Comparison of ENCODE assay signal across 12 cellular contexts in the genomic region with DNA sequence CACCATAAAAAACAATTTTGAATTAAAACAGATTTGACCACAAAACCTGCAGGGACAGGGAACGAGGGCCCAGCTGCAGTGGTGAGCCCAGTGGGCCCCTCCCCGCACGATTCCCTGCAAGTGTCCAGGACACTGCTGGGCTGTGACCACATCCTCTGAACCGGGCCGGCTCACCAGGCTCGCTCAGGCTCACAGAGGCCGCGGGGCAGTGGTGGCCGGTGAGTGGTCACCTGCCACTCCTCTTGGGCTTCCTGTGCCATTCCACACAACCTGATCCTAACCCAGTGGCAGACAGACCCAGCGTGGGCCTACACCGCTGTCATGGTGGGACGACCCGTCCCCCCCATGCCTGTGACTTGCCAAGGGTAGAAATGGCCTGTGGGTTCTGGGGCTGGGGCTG. TPM values are rescaled to one million over a fixed set of nuclear protein-coding genes. Genes with fewer than 3 reads are reported as not detected.
"Had no signal": no experiment of that assay in that cellular context is flagged by ENCODE, and none has a peak within 500 bp of the region (broad histone marks: within the 10 kb centered on the region; RNA-seq: fewer than 3 reads in every experiment).

No MANE protein-coding gene starts in this region.

- H3K9me3 ChIP-seq: sigmoid colon had no signal

- H3K27me3 ChIP-seq: sigmoid colon had no signal

- DNase-seq: activated CD4-positive, alpha-beta T cell treated with anti-CD3 and anti-CD28 coated beads, Interleukin-2, amount 50 U/mL, for 1 hour; activated CD4-positive, CD25-positive, alpha-beta regulatory T cell; activated CD8-positive, alpha-beta memory T cell treated with anti-CD3 and anti-CD28 coated beads for 24 hours; activated naive CD4-positive, alpha-beta T cell; activated naive CD8-positive, alpha-beta T cell treated with anti-CD3 and anti-CD28 coated beads, Interleukin-2, amount 10 ng/mL, durations not matched to agents 7 days and 5 days; dermis blood vessel endothelial cell; erythroblast; nephron progenitor cell; stimulated activated CD4-positive, alpha-beta T cell treated with anti-CD3 and anti-CD28 coated beads, Interleukin-12 subunit alpha, Interleukin-12 subunit beta, amount 100 ng/mL, for 4 hours; stimulated activated CD4-positive, alpha-beta T cell treated with anti-CD3 and anti-CD28 coated beads, Interleukin-2, amount 100 ng/mL, for 24 hours had no signal

RNA-seq across cellular contexts. Expression of gene RIPK4, which starts 36.5 kb away (rescaled TPM):
- total RNA-seq: pulmonary artery endothelial cell had no signal
